Comparison of ENCODE assay signal across 11 cellular contexts in genomic region chr11:11916981-11917399, GRCh38.
DNase-seq lines count a peak whose midpoint lies in the region; ATAC-seq, FAIRE-seq and TF ChIP-seq lines count a peak whose summit lies in the region.
"Had no signal": no experiment of that assay in that cellular context is flagged by ENCODE, and none has a peak within 500 bp of the region (broad histone marks: within the 10 kb centered on the region; RNA-seq: fewer than 3 reads in every experiment).

No MANE protein-coding gene starts in this region.

- peaks cover 22% of the 10 kb centered on the region for H3K4me1 ChIP-seq in GM23248 (ENCODE audit: insufficient read depth)
- H3K4me1 ChIP-seq in kidney (ENCODE audit: control insufficient read depth in 1 of 2, insufficient read depth in 1 of 2, low read depth in 1 of 2, low read length in 2 of 2): no peaks in the 10 kb centered on the region

- no peaks in the 10 kb centered on the region for H3K9me2 ChIP-seq in GM23248 (ENCODE audit: insufficient read depth)

- intact Hi-C loops in kidney (cut with DNase I): no loop called here

- FAIRE-seq in kidney (lab: Jason Lieb, UNC): no peak
- FAIRE-seq: endometrium had no signal

- in situ Hi-C loops in GM23248 (cut with MboI): no loop called here

- no peak overlapping the region for H3K4me3 ChIP-seq in GM23248
- no peak overlapping the region for H3K4me3 ChIP-seq in fibroblast of villous mesenchyme (ENCODE audit: low read depth, low read length)
- H3K4me3 ChIP-seq in retinal pigment epithelial cell (ENCODE audit: low read length): no peak overlapping the region
- no peak overlapping the region for H3K4me3 ChIP-seq in kidney (ENCODE audit: low read length in 2 of 2)

- no peak for TF ChIP-seq CTCF in fibroblast of villous mesenchyme (IDR thresholded peaks at IDR 0.05; ENCODE audit: insufficient read depth, low read depth, low read length)
- no peak for TF ChIP-seq CTCF in retinal pigment epithelial cell (conservative IDR thresholded peaks at IDR 0.05; ENCODE audit: low read depth, low read length)
- TF ChIP-seq CTCF in kidney (IDR thresholded peaks at IDR 0.05; ENCODE audit: borderline replicate concordance, extremely low read depth, insufficient read depth): no peak

- 27 to 38% methylated on average over 1 of the region's 1 CpG for WGBS in GM23248 (ENCODE audit: low coverage in 1 of 2, low lambda C conversion rate in 2 of 2, missing lambda C conversion rate in 2 of 2), 2 experiments

- no peaks in the 10 kb centered on the region for H3K27me3 ChIP-seq in GM23248 (replicated peaks; ENCODE audit: insufficient read depth)

- H3K9ac ChIP-seq in GM23248 (peak overlapping the region; percentile 37; the same call in 1 of the 2 replicates), kidney (ENCODE audit: low read length in 2 of 2) (no peak overlapping the region)

- H2AFZ ChIP-seq in GM23248: no peak overlapping the region

- H3K9me3 ChIP-seq in GM23248 (ENCODE audit: low read depth) (no peaks in the 10 kb centered on the region), kidney (ENCODE audit: control insufficient read depth in 1 of 2, low read length in 2 of 2) (no peaks in the 10 kb centered on the region)

- H3K27ac ChIP-seq in GM23248 (peak overlapping the region; percentile 76), kidney (ENCODE audit: low read depth in 2 of 2, low read length in 2 of 2) (no peak overlapping the region)

- no peaks in the 10 kb centered on the region; the same call in 1 of the 2 replicates for H3K79me2 ChIP-seq in GM23248 (ENCODE audit: insufficient read depth)

- no peaks in the 10 kb centered on the region for H4K20me1 ChIP-seq in GM23248 (ENCODE audit: insufficient read depth)

- ATAC-seq in GM19452 (IDR thresholded peaks at IDR 0.05; ENCODE audit: unreplicated experiment): no peak

- DNase-seq in GM23248 (peak; percentile 89), SW480 (ENCODE audit: low spot score) (peak; percentile 12), fibroblast of villous mesenchyme (ENCODE audit: low read depth) (peak; percentile 41), retinal pigment epithelial cell (ENCODE audit: low read depth) (peak; percentile 26), OCI-M1 (lab: John Stamatoyannopoulos, UW) (no peak), kidney (no peak), COLO668 (lab: John Stamatoyannopoulos, UW; ENCODE audit: unreplicated experiment) (no peak)
- DNase-seq: activated CD8-positive, alpha-beta memory T cell treated with anti-CD3 and anti-CD28 coated beads, Interleukin-2, amount 50 U/mL, for 4 hours; NCI-H1417 treated with DMSO at 0.1 percent for 48 hours had no signal

- peak overlapping the region; percentile 68 for H3K4me2 ChIP-seq in GM23248 (ENCODE audit: unreplicated experiment)

- H3K36me3 ChIP-seq in GM23248 (ENCODE audit: low read depth): peaks cover 30% of the 10 kb centered on the region; the same call in 1 of the 2 replicates
- no peaks in the 10 kb centered on the region for H3K36me3 ChIP-seq in kidney (ENCODE audit: control insufficient read depth in 1 of 2, insufficient read depth in 2 of 2, low read length in 2 of 2)

- H3F3A ChIP-seq in GM23248 (ENCODE audit: insufficient read depth): peaks cover 40% of the 10 kb centered on the region

Comparison
In these comparisons a context has a peak if more than half of its experiments do, and no peak if none do; other contexts are left out.
1. DNase-seq: peak in GM23248 (single experiment), SW480 (single experiment), fibroblast of villous mesenchyme (single experiment) and retinal pigment epithelial cell (single experiment); none in OCI-M1 (single experiment), kidney (single experiment) and COLO668 (single experiment).